Comparison of ENCODE assay signal across 22 cellular contexts in genomic region chr13:73820285-73820684, GRCh38.
A peak's percentile ranks its signal among the peaks of the same experiment; 100 is the strongest.
DNase-seq lines count a peak whose midpoint lies in the region; ATAC-seq and TF ChIP-seq lines count a peak whose summit lies in the region.
"Had no signal": no experiment of that assay in that cellular context is flagged by ENCODE, and none has a peak within 500 bp of the region (broad histone marks: within the 10 kb centered on the region; RNA-seq: fewer than 3 reads in every experiment).

No MANE protein-coding gene starts in this region.

- no peak for TF ChIP-seq CTCF in CD8-positive, alpha-beta T cell (IDR thresholded peaks at IDR 0.05)

- peaks cover 1% of the 10 kb centered on the region for H3K4me1 ChIP-seq in CD8-positive, alpha-beta T cell (ENCODE audit: insufficient read depth, low read length)
- H3K4me1 ChIP-seq: BE2C had no signal

- no peak overlapping the region for H3K4me3 Mint-ChIP-seq in CD8-positive, alpha-beta T cell
- no peak overlapping the region for H3K4me3 Mint-ChIP-seq in T-helper 17 cell
- H3K4me3 Mint-ChIP-seq: CD14-positive monocyte, H9 had no signal

- no peaks in the 10 kb centered on the region for H3K36me3 ChIP-seq in CD8-positive, alpha-beta T cell (ENCODE audit: insufficient read depth, low read length)
- H3K36me3 ChIP-seq: BE2C had no signal

- no peaks in the 10 kb centered on the region for H3K9me3 ChIP-seq in CD8-positive, alpha-beta T cell (ENCODE audit: low read length)
- H3K9me3 ChIP-seq in T-helper 17 cell (ENCODE audit: control insufficient read depth, low read length, poor library complexity, severe bottlenecking): no peaks in the 10 kb centered on the region
- H3K9me3 ChIP-seq: BE2C had no signal

- H3K36me3 Mint-ChIP-seq in CD8-positive, alpha-beta T cell: peaks cover 48% of the 10 kb centered on the region
- H3K36me3 Mint-ChIP-seq in T-helper 17 cell (ENCODE audit: low read depth): peaks cover 9% of the 10 kb centered on the region
- H3K36me3 Mint-ChIP-seq: CD14-positive monocyte had no signal

- ATAC-seq in CD8-positive, alpha-beta T cell: no peak
- ATAC-seq in GM18909 (IDR thresholded peaks at IDR 0.05; ENCODE audit: poor library complexity, unreplicated experiment): peak; percentile 14
- peak; percentile 6 for ATAC-seq in HG02798 (IDR thresholded peaks at IDR 0.05; ENCODE audit: poor library complexity, unreplicated experiment)
- no peak for ATAC-seq in T-helper 17 cell
- ATAC-seq: Panc1 had no signal

- POLR2A ChIA-PET in CD8-positive, alpha-beta T cell (lab: Charles Lee): no interaction called here

- no peaks in the 10 kb centered on the region for H3K9me3 Mint-ChIP-seq in CD8-positive, alpha-beta T cell
- H3K9me3 Mint-ChIP-seq: H9 had no signal

- DNase-seq in CD8-positive, alpha-beta T cell: no peak
- DNase-seq in T-helper 17 cell (no peak), NK-92 (lab: John Stamatoyannopoulos, UW; ENCODE audit: unreplicated experiment) (no peak), NCI-H446 treated with DMSO at 0.1 percent for 48 hours (lab: John Stamatoyannopoulos, UW) (no peak), NCI-H1105 (lab: John Stamatoyannopoulos, UW) (no peak)
- no peak for DNase-seq in activated effector memory CD4-positive, alpha-beta T cell treated with Interleukin-2 at 50 U/mL for 16 hours
- DNase-seq: BE2C, GM23248, H9, KBM-7, MM.1S, NCI-H1417, NCI-H1694, NCI-H2029 treated with DMSO at 0.1 percent for 48 hours, NCI-H69, SHP77, T-helper 1 cell had no signal

- peak overlapping the region; percentile 75 for H3K27ac Mint-ChIP-seq in CD8-positive, alpha-beta T cell
- peak overlapping the region; percentile 55 for H3K27ac Mint-ChIP-seq in T-helper 17 cell
- H3K27ac Mint-ChIP-seq: CD14-positive monocyte had no signal

- H3K4me3 ChIP-seq in CD8-positive, alpha-beta T cell (ENCODE audit: low read depth, low read length): no peak overlapping the region
- H3K4me3 ChIP-seq: GM23248 had no signal

- H3K4me1 Mint-ChIP-seq in CD8-positive, alpha-beta T cell (ENCODE audit: low read depth): peaks cover 56% of the 10 kb centered on the region
- H3K4me1 Mint-ChIP-seq in T-helper 17 cell: peaks cover 39% of the 10 kb centered on the region
- H3K4me1 Mint-ChIP-seq: CD14-positive monocyte had no signal

- intact Hi-C loops in CD8-positive, alpha-beta T cell (cut with DNase I, micrococcal nuclease): no loop called here

- CTCF ChIA-PET in CD8-positive, alpha-beta T cell (lab: Charles Lee): interaction anchor here (1.2 to 1.4 kb wide), 2 partner anchors 9 to 16 kb away, joined by 3 read pairs; no protein-coding TSS in a partner anchor

- H3K27me3 Mint-ChIP-seq in CD8-positive, alpha-beta T cell (ENCODE audit: low read depth): no peaks in the 10 kb centered on the region
- no peaks in the 10 kb centered on the region for H3K27me3 Mint-ChIP-seq in T-helper 17 cell

- H3K27ac ChIP-seq in CD8-positive, alpha-beta T cell (ENCODE audit: low read depth, low read length): no peak overlapping the region
- H3K27ac ChIP-seq: GM23248, RWPE1 had no signal

- no peaks in the 10 kb centered on the region for H3K27me3 ChIP-seq in CD8-positive, alpha-beta T cell (ENCODE audit: insufficient read depth, low read length)
- H3K27me3 ChIP-seq: BE2C had no signal

Comparison
In these comparisons a context has a peak if more than half of its experiments do, and no peak if none do; other contexts are left out.
1. ATAC-seq: peak in GM18909 (single experiment) and HG02798 (single experiment); none in CD8-positive, alpha-beta T cell (single experiment) and T-helper 17 cell (single experiment).